22 cellular contexts compared by ENCODE assay signal in the genomic region with DNA sequence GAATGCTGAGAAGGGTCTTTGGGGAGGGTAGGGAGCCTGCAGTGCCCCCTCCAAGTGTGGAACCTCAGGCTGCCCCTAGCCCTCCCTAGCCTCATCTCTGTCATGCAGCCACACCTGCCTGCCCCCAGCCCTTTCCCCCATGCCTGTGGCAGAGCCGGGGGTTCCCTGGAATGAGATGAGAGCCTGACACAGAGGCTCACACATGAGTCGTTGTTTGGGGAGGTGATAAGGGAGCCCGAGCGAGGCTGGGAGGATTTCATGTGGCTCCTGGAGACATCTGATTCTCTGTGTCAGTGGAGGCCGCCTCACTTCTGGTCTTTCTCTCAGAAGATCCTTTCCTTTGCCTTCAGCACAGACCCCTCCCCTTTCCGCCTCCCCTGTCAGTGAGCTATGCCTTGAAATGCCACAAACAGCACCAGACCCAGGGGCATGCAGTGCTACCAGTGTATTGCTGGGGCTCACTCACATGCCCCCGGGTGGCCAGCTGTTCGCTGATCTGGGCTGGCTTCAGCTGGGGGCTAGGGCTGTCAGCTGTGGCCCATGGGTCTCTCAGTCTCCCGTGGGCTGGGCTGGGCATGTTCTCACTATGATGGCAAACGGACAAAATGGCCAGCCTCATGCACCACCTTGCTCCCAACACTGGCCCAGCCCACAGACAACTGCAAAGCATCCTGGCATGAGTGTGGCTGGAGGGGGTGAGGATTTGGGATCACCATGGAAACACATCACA.
DNase-seq lines count a peak whose midpoint lies in the region; ATAC-seq and TF ChIP-seq lines count a peak whose summit lies in the region.
"Had no signal": no experiment of that assay in that cellular context is flagged by ENCODE, and none has a peak within 500 bp of the region (broad histone marks: within the 10 kb centered on the region; RNA-seq: fewer than 3 reads in every experiment).

No MANE protein-coding gene starts in this region.

- ATAC-seq in GM18505 (IDR thresholded peaks at IDR 0.05; ENCODE audit: unreplicated experiment) = no peak
- no peak for ATAC-seq in activated CD4-positive, CD25-positive, alpha-beta regulatory T cell treated with anti-CD3 and anti-CD28 coated beads, Interleukin-2, amount 50 U/mL, for 24 hours
- ATAC-seq: A549 had no signal

- H3K4me3 Mint-ChIP-seq in endodermal cell (peak overlapping the region; percentile 33), progenitor cell of endocrine pancreas (ENCODE audit: low read depth) (no peak overlapping the region)
- H3K4me3 Mint-ChIP-seq: CD14-positive monocyte; CD4-positive, alpha-beta T cell; CD8-positive, alpha-beta memory T cell; GM23338; HFFc6 had no signal

- TF ChIP-seq CTCF in endodermal cell (conservative IDR thresholded peaks at IDR 0.05) (no peak), osteoblast (IDR thresholded peaks at IDR 0.05; ENCODE audit: extremely low read depth, low read depth, low read length) (no peak), progenitor cell of endocrine pancreas (IDR thresholded peaks at IDR 0.05; ENCODE audit: unreplicated experiment) (no peak)

- H3K36me3 Mint-ChIP-seq in endodermal cell (ENCODE audit: low read depth) (peaks cover 37% of the 10 kb centered on the region), progenitor cell of endocrine pancreas (ENCODE audit: insufficient read depth) (no peaks in the 10 kb centered on the region)
- H3K36me3 Mint-ChIP-seq: CD14-positive monocyte; CD8-positive, alpha-beta memory T cell had no signal

- H3K4me2 ChIP-seq in osteoblast (ENCODE audit: insufficient read depth, low read length) = no peak overlapping the region
- H3K4me2 ChIP-seq: A549; BLaER1 treated with 17β-estradiol and CSF1 and Interleukin-3, amounts not matched to agents 10 nM and 100 nM; GM23338 had no signal

- H3K36me3 ChIP-seq in endodermal cell (ENCODE audit: control insufficient read depth, insufficient read depth, low read length) = peaks cover 55% of the 10 kb centered on the region
- H3K36me3 ChIP-seq in osteoblast (ENCODE audit: insufficient read depth, low read length) = no peaks in the 10 kb centered on the region
- H3K36me3 ChIP-seq: BE2C; BLaER1 treated with 17β-estradiol and CSF1 and Interleukin-3, amounts not matched to agents 10 nM and 100 nM; HAP-1 had no signal

- H3K9me3 ChIP-seq in endodermal cell (ENCODE audit: control insufficient read depth, low read length) (peaks cover 31% of the 10 kb centered on the region), osteoblast (ENCODE audit: low read depth, low read length) (peaks cover 2% of the 10 kb centered on the region)
- H3K9me3 ChIP-seq: A549, BE2C, HAP-1 had no signal

- H3K9ac ChIP-seq in endodermal cell (ENCODE audit: extremely low read depth, low read length, poor library complexity, severe bottlenecking) = peak overlapping the region; percentile 8
- H3K9ac ChIP-seq: BLaER1 treated with 17β-estradiol and CSF1 and Interleukin-3, amounts not matched to agents 10 nM and 100 nM had no signal

- peaks cover 31% of the 10 kb centered on the region for H3K4me1 Mint-ChIP-seq in endodermal cell
- H3K4me1 Mint-ChIP-seq in progenitor cell of endocrine pancreas (ENCODE audit: low read depth) = no peaks in the 10 kb centered on the region
- H3K4me1 Mint-ChIP-seq: CD8-positive, alpha-beta memory T cell had no signal

- DNase-seq in HT1080 (ENCODE audit: low read depth) = peak; percentile 24
- DNase-seq in endodermal cell = peak; percentile 64
- peak; percentile 62 for DNase-seq in islet precursor cell
- peak; percentile 21 for DNase-seq in osteoblast (ENCODE audit: insufficient read length, low spot score, missing footprints)
- DNase-seq in progenitor cell of endocrine pancreas (ENCODE audit: low spot score, unreplicated experiment) = no peak
- DNase-seq: 8988T; ACHN; AML-193; BE2C; CD4-positive, alpha-beta T cell; CD8-positive, alpha-beta memory T cell; DMS 273 treated with DMSO at 0.1 percent for 48 hours; DMS79; GF-D8; HFFc6 had no signal

- H3K27me3 ChIP-seq in endodermal cell (ENCODE audit: control insufficient read depth, insufficient read depth, low read length, poor library complexity, severe bottlenecking) (no peaks in the 10 kb centered on the region), osteoblast (ENCODE audit: insufficient read depth, low read length) (no peaks in the 10 kb centered on the region)
- H3K27me3 ChIP-seq: BE2C; BLaER1 treated with 17β-estradiol and CSF1 and Interleukin-3, amounts not matched to agents 10 nM and 100 nM had no signal

- H3K27ac ChIP-seq in endodermal cell (ENCODE audit: low read depth, low read length) (no peak overlapping the region), osteoblast (ENCODE audit: low read depth, low read length) (no peak overlapping the region)
- H3K27ac ChIP-seq: A549; BLaER1 treated with 17β-estradiol and CSF1 and Interleukin-3, amounts not matched to agents 10 nM and 100 nM had no signal

- H2AFZ ChIP-seq in osteoblast (ENCODE audit: low read length) = no peak overlapping the region
- H2AFZ ChIP-seq: GM23338 had no signal

- TF ChIP-seq POLR2A in GM18505 (IDR thresholded peaks at IDR 0.05; ENCODE audit: borderline replicate concordance, extremely low read depth, insufficient read depth, insufficient read length) = no peak

- H3K9me3 Mint-ChIP-seq in endodermal cell (peaks cover 28% of the 10 kb centered on the region), progenitor cell of endocrine pancreas (ENCODE audit: low read depth) (peaks cover 3% of the 10 kb centered on the region)

- peaks cover 27% of the 10 kb centered on the region for H3K4me1 ChIP-seq in endodermal cell (ENCODE audit: control insufficient read depth, insufficient read depth, low read length)
- no peaks in the 10 kb centered on the region for H3K4me1 ChIP-seq in osteoblast (ENCODE audit: insufficient read depth, low read length)
- H3K4me1 ChIP-seq: A549; BE2C; BLaER1 treated with 17β-estradiol and CSF1 and Interleukin-3, amounts not matched to agents 10 nM and 100 nM; HAP-1 had no signal

- H4K20me1 ChIP-seq in osteoblast (ENCODE audit: insufficient read depth, low read length) = no peaks in the 10 kb centered on the region
- H4K20me1 ChIP-seq: BLaER1 treated with 17β-estradiol and CSF1 and Interleukin-3, amounts not matched to agents 10 nM and 100 nM had no signal

- no peaks in the 10 kb centered on the region for H3K79me2 ChIP-seq in osteoblast (ENCODE audit: insufficient read depth, low read length)

- H3K27me3 Mint-ChIP-seq in endodermal cell (ENCODE audit: insufficient read depth) = peaks cover 32% of the 10 kb centered on the region
- peaks cover 17% of the 10 kb centered on the region for H3K27me3 Mint-ChIP-seq in progenitor cell of endocrine pancreas

- 77 to 80% methylated on average over 6 to 10 of the region's 10 CpGs for WGBS in endodermal cell (ENCODE audit: insufficient coverage in 1 of 2, insufficient read length in 1 of 2), 2 experiments

- H3K4me3 ChIP-seq in endodermal cell (ENCODE audit: low read length) (peak overlapping the region; percentile 48), osteoblast (ENCODE audit: insufficient read depth, low read length) (no peak overlapping the region)
- H3K4me3 ChIP-seq: A549; BLaER1 treated with 17β-estradiol and CSF1 and Interleukin-3, amounts not matched to agents 10 nM and 100 nM; GM23338; HAP-1 had no signal

- H3K27ac Mint-ChIP-seq in endodermal cell = peak overlapping the region; percentile 44
- no peak overlapping the region for H3K27ac Mint-ChIP-seq in progenitor cell of endocrine pancreas
- H3K27ac Mint-ChIP-seq: CD14-positive monocyte; CD4-positive, alpha-beta T cell; CD8-positive, alpha-beta memory T cell; GM23338; HFFc6 had no signal
